In the genomic region with DNA sequence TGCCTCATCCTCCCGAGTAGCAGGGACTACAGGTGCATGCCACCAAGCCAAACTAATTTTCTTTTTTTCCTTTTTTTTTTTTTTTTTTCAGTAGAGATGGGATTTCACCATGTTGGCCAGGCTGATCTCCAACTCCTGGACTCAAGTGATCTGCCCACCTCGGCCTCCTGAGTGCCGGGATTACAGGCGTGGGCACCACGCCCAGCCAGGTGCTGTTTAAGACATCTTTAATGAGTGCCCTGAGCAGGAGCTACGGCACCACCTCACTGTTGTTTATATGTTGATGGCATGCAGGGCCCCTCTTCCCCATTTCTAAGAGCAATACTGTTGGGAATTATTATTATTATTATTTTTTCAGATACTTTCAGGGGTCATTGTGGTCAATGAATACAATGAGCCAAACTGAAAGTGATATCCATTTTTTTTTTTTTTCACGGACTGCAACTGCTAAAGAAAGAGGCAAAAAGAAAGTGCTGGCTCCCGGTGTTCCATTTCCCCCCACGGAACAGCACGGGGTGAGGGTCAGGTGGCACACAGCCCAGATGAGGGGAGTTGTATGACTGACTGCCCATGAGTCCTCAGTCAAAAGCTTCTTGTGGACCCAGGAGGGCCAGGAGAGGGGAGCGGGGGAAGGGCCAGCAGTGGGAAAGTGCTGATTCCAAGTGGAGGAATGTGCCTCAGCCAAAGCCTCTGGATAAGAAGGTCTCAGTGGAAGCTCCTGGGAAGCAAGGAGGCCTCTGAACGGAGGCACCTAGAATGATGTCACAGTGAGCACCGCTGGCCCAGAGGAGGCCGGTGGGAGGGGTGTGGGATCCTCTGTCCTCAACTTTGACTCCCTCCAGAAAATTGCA, we compare ENCODE assay signal across 18 cellular contexts.
"Had no signal": no experiment of that assay in that cellular context is flagged by ENCODE, and none has a peak within 500 bp of the region (broad histone marks: within the 10 kb centered on the region; RNA-seq: fewer than 3 reads in every experiment).

No MANE protein-coding gene starts in this region.

- H3K9me3 ChIP-seq: left ventricle myocardium inferior, sigmoid colon, tibial nerve had no signal

- H3K27me3 ChIP-seq: sigmoid colon, tibial nerve had no signal

- H3K36me3 ChIP-seq: left ventricle myocardium inferior, sigmoid colon, tibial nerve had no signal

- H3K27ac ChIP-seq: left ventricle myocardium inferior, sigmoid colon, tibial nerve had no signal

- H3K4me3 ChIP-seq: left ventricle myocardium inferior, sigmoid colon, tibial nerve had no signal

- DNase-seq: activated B cell treated with CpG ODN at 0.5 μM for 24 hours; activated CD4-positive, alpha-beta T cell treated with anti-CD3 and anti-CD28 coated beads for 48 hours; activated CD8-positive, alpha-beta T cell treated with anti-CD3 and anti-CD28 coated beads for 36 hours; activated effector memory CD4-positive, alpha-beta T cell treated with Interleukin-2 at 50 U/mL for 16 hours; activated naive CD4-positive, alpha-beta T cell treated with anti-CD3 and anti-CD28 coated beads, Interleukin-2, amount 50 U/mL, for 16 hours; activated T-cell treated with anti-CD3 and anti-CD28 coated beads, Interleukin-2, amount 50 U/mL, for 4 hours; caudate nucleus; foreskin fibroblast; hypothalamus; kidney; left ventricle myocardium inferior; natural killer cell; nucleus accumbens; sigmoid colon; stimulated activated CD4-positive, alpha-beta T cell treated with anti-CD3 and anti-CD28 coated beads, Interleukin-2, amount 100 ng/mL, for 24 hours; stimulated activated naive B cell treated with anti-CD40 and anti-IgM and Interleukin-4, amounts not matched to agents 10 μg/mL and 1 μg/mL and 100 μg/mL, for 72 hours; T-helper 2 cell had no signal

- H3K4me1 ChIP-seq: left ventricle myocardium inferior, sigmoid colon, tibial nerve had no signal

- ATAC-seq: activated CD8-positive, alpha-beta T cell treated with anti-CD3 and anti-CD28 coated beads for 36 hours; activated T-cell treated with anti-CD3 and anti-CD28 coated beads, Interleukin-2, amount 50 U/mL, for 4 hours; natural killer cell; stimulated activated naive B cell treated with anti-CD40 and anti-IgM and Interleukin-4, amounts not matched to agents 10 μg/mL and 1 μg/mL and 100 μg/mL, for 72 hours had no signal
